Comparison of ENCODE assay signal across 21 cellular contexts in the genomic region with DNA sequence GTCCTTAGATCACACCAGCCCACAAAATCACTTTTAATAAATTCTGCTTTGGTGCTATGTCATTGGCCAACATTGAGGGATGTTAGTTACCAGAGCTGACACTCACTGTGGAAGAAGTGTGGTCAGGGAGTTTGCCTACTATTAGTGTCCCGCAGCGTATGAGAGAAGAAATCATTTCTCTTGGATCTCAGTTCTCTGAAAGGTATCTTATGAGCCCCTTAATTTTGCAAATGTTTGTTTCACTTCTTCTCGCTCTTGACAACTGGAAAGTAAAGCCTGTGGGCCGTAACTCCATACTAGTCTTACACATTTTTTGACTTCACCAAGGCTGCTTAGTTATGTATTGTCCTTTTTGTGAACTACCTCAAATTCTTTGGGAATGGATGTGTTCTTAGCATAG.
A peak's percentile ranks its signal among the peaks of the same experiment; 100 is the strongest.
DNase-seq lines count a peak whose midpoint lies in the region; ATAC-seq, FAIRE-seq and TF ChIP-seq lines count a peak whose summit lies in the region.
"Had no signal": no experiment of that assay in that cellular context is flagged by ENCODE, and none has a peak within 500 bp of the region (broad histone marks: within the 10 kb centered on the region; RNA-seq: fewer than 3 reads in every experiment).

No MANE protein-coding gene starts in this region.

- peak overlapping the region in 3 of 8 donors; percentile 12 to 57 (median 17) for H3K4me3 Mint-ChIP-seq in naive B cell
- H3K4me3 Mint-ChIP-seq in neural progenitor cell = no peak overlapping the region
- H3K4me3 Mint-ChIP-seq: HFFc6 had no signal

- 71% methylated on average over 4 of the region's 4 CpGs for whole genome bisulfite sequencing in mammary epithelial cell (ENCODE audit: low coverage, missing lambda C conversion rate)

- H3K27ac Mint-ChIP-seq in naive B cell (peak overlapping the region in 4 of 6 donors; percentile 36 to 87 (median 62)), neural progenitor cell (no peak overlapping the region)
- H3K27ac Mint-ChIP-seq: HFFc6 had no signal

- no peak overlapping the region for H2AFZ ChIP-seq in mammary epithelial cell (ENCODE audit: low read depth, low read length)
- no peak overlapping the region for H2AFZ ChIP-seq in neural progenitor cell (replicated peaks)

- peak; percentile 38 for FAIRE-seq in GM12891 (lab: Jason Lieb, UNC)
- FAIRE-seq: GM12892, H1, HTR-8/SVneo had no signal

- H3K27me3 Mint-ChIP-seq in naive B cell (no peaks in the 10 kb centered on the region), neural progenitor cell (ENCODE audit: insufficient read depth, low read depth) (peaks cover 2% of the 10 kb centered on the region)

- TF ChIP-seq CTCF in mammary epithelial cell (conservative IDR thresholded peaks at IDR 0.05 in 1 of 2, IDR thresholded peaks at IDR 0.05 in 1 of 2; ENCODE audit: extremely low read depth in 1 of 2, insufficient read depth in 1 of 2, low read depth in 1 of 2, low read length in 2 of 2) (no peak), neural progenitor cell (IDR thresholded peaks at IDR 0.05) (no peak)

- peaks cover 4% of the 10 kb centered on the region for H3F3A ChIP-seq in neural progenitor cell (ENCODE audit: low read depth)

- intact Hi-C loops in mammary epithelial cell (cut with micrococcal nuclease) = no loop called here

- H3K4me2 ChIP-seq in mammary epithelial cell (ENCODE audit: insufficient read depth, low read depth, low read length) (no peak overlapping the region), neural progenitor cell (no peak overlapping the region)

- DNase-seq in GM12891 (ENCODE audit: insufficient read length, low spot score) (peak; percentile 13), naive B cell (no peak), mammary epithelial cell (no peak), A172 (ENCODE audit: low spot score) (no peak), neural progenitor cell (ENCODE audit: low spot score) (no peak)
- DNase-seq: Calu3, DMS79, HFFc6, NCI-H1436 treated with DMSO at 0.1 percent for 48 hours, NCI-H2107, NCI-H345, NCI-H526 treated with DMSO at 0.1 percent for 48 hours, OCI-M1, SW 1271 had no signal

- dilution Hi-C loops in mammary epithelial cell (cut with HindIII; ENCODE audit: low sequenced_read_pairs) = no loop called here

- no peak for TF ChIP-seq POLR2A in GM12891 (IDR thresholded peaks at IDR 0.05; ENCODE audit: low read depth, low read length)

- H3K79me2 ChIP-seq in mammary epithelial cell (ENCODE audit: insufficient read depth, low read length) = no peaks in the 10 kb centered on the region
- no peaks in the 10 kb centered on the region for H3K79me2 ChIP-seq in neural progenitor cell (ENCODE audit: low read depth)

- H3K9me3 Mint-ChIP-seq in naive B cell (peaks cover 0 to 1% (median 0%) of the 10 kb centered on the region in 7 donors), neural progenitor cell (no peaks in the 10 kb centered on the region)
- H3K9me3 Mint-ChIP-seq: HFFc6 had no signal

- ATAC-seq in GM21390 (IDR thresholded peaks at IDR 0.05; ENCODE audit: unreplicated experiment) (peak; percentile 68), HG03342 (IDR thresholded peaks at IDR 0.05; ENCODE audit: unreplicated experiment) (peak; percentile 58), naive B cell (ENCODE audit: low read depth in 2 of 2) (peak in 1 of 2 donors; percentile 23)

- H3K36me3 Mint-ChIP-seq in naive B cell (no peaks in the 10 kb centered on the region), neural progenitor cell (no peaks in the 10 kb centered on the region)

- peaks cover 19 to 59% (median 40%) of the 10 kb centered on the region in 3 donors for H3K4me1 Mint-ChIP-seq in naive B cell
- peaks cover 2% of the 10 kb centered on the region for H3K4me1 Mint-ChIP-seq in neural progenitor cell

- H3K4me1 ChIP-seq in mammary epithelial cell (ENCODE audit: insufficient read depth, low read length) (no peaks in the 10 kb centered on the region), neural progenitor cell (no peaks in the 10 kb centered on the region)

- no peaks in the 10 kb centered on the region for H3K9me3 ChIP-seq in mammary epithelial cell (replicated peaks; ENCODE audit: insufficient read depth, low read length)
- H3K9me3 ChIP-seq in neural progenitor cell (ENCODE audit: low read depth) = no peaks in the 10 kb centered on the region
- H3K9me3 ChIP-seq: SJSA1 had no signal

- no peaks in the 10 kb centered on the region for H3K27me3 ChIP-seq in mammary epithelial cell (ENCODE audit: insufficient read depth, low read length)
- H3K27me3 ChIP-seq in neural progenitor cell = no peaks in the 10 kb centered on the region
- H3K27me3 ChIP-seq: SJSA1 had no signal

- H3K4me3 ChIP-seq in mammary epithelial cell (replicated peaks in 1 of 3; ENCODE audit: insufficient read depth in 1 of 3, low read depth in 2 of 3, low read length in 3 of 3) = no peak overlapping the region
- H3K4me3 ChIP-seq in neural progenitor cell = no peak overlapping the region
- H3K4me3 ChIP-seq: SJSA1 had no signal

- in situ Hi-C loops in mammary epithelial cell (cut with MboI; ENCODE audit: low sequenced_read_pairs in 2 of 2) = no loop called here

- no peak overlapping the region for H3K9ac ChIP-seq in mammary epithelial cell (ENCODE audit: insufficient read depth, low read length)
- no peak overlapping the region for H3K9ac ChIP-seq in neural progenitor cell

- H3K36me3 ChIP-seq in mammary epithelial cell (ENCODE audit: insufficient read depth, low read length) = no peaks in the 10 kb centered on the region
- no peaks in the 10 kb centered on the region for H3K36me3 ChIP-seq in neural progenitor cell
- H3K36me3 ChIP-seq: SJSA1 had no signal

- BruUV-seq in mammary epithelial cell (replicated peaks; lab: Mats Ljungman, UMichigan) = no TSS peak

- H3K27ac ChIP-seq in mammary epithelial cell (ENCODE audit: insufficient read depth, low read depth, low read length) (no peak overlapping the region), neural progenitor cell (no peak overlapping the region)
- H3K27ac ChIP-seq: RWPE1, SJSA1 had no signal

- no peaks in the 10 kb centered on the region for H4K20me1 ChIP-seq in mammary epithelial cell (ENCODE audit: insufficient read depth, low read length)
- no peaks in the 10 kb centered on the region for H4K20me1 ChIP-seq in neural progenitor cell (ENCODE audit: low read depth)

- CTCF ChIA-PET in mammary epithelial cell (lab: Charles Lee; ENCODE audit: low non-redundant PET) = no interaction called here

TF ChIP-seq in GM12891, 5 proteins besides CTCF, POLR2A, EP300 and RAD21:
- TF ChIP-seq SPI1 (IDR thresholded peaks at IDR 0.05; ENCODE audit: low read depth, low read length) = peak; percentile 70
- TF ChIP-seq PAX5 (IDR thresholded peaks at IDR 0.05; ENCODE audit: insufficient read depth, low read length, severe bottlenecking) = no peak
TF ChIP-seq in GM12891: peak in this region for 1.
